Comparison of ENCODE assay signal across 9 cellular contexts in the genomic region with DNA sequence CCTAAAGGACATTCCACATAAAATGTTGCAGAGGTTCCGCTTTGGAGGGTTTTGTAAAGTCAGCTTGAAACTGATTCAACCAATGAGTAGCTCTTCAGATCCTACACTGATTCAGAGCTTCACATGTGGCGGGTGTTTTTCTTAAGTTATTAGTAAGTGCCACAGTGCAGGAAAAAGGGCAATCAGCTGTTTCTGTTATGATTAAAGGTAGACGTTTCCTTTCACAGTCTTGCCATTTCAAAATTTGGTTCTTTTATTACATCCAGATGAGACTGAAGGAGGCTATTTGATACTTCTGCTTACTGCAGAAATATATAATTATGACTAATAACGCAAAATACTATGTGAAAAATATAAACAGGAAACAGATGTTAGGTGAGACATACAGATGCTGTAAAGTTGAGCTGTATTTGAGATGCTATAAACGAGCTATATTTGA.
DNase-seq lines count a peak whose midpoint lies in the region; ATAC-seq and TF ChIP-seq lines count a peak whose summit lies in the region.
"Had no signal": no experiment of that assay in that cellular context is flagged by ENCODE, and none has a peak within 500 bp of the region (broad histone marks: within the 10 kb centered on the region; RNA-seq: fewer than 3 reads in every experiment).

No MANE protein-coding gene starts in this region.

- intact Hi-C loops in colonic mucosa (cut with DNase I) (no loop called here), right lobe of liver (cut with DNase I) (no loop called here)

- H3K9me3 ChIP-seq in colonic mucosa: no peaks in the 10 kb centered on the region
- no peaks in the 10 kb centered on the region for H3K9me3 ChIP-seq in right lobe of liver

- CTCF ChIA-PET in HEK293T (lab: Yijun Ruan, JAX): no interaction called here

- H3K27ac ChIP-seq in colonic mucosa (no peak overlapping the region), right lobe of liver (no peak overlapping the region)

- no peak for TF ChIP-seq POLR2A in right lobe of liver (IDR thresholded peaks at IDR 0.05)

- DNase-seq in EH (ENCODE audit: low read depth): peak; percentile 52
- DNase-seq in dermis blood vessel endothelial cell: peak; percentile 55
- no peak for DNase-seq in HEK293T (ENCODE audit: extremely low spot score)
- DNase-seq in colonic mucosa: no peak
- no peak for DNase-seq in right lobe of liver
- DNase-seq in NCI-H2081 (lab: John Stamatoyannopoulos, UW): no peak
- DNase-seq: caudate nucleus had no signal

- H3K4me3 ChIP-seq in colonic mucosa: no peak overlapping the region
- no peak overlapping the region for H3K4me3 ChIP-seq in right lobe of liver

- H3K36me3 ChIP-seq in colonic mucosa: no peaks in the 10 kb centered on the region
- H3K36me3 ChIP-seq in right lobe of liver: no peaks in the 10 kb centered on the region

- POLR2A ChIA-PET in HEK293T (lab: Yijun Ruan, JAX): no interaction called here

- no peak overlapping the region for H3K9ac ChIP-seq in colonic mucosa (ENCODE audit: low read depth in 2 of 2, low read length in 2 of 2)

- TF ChIP-seq CTCF in colonic mucosa (IDR thresholded peaks at IDR 0.05) (no peak), right lobe of liver (IDR thresholded peaks at IDR 0.05) (no peak)

- H3K27me3 ChIP-seq in colonic mucosa: no peaks in the 10 kb centered on the region
- no peaks in the 10 kb centered on the region for H3K27me3 ChIP-seq in right lobe of liver

- H3K4me1 ChIP-seq in colonic mucosa: no peaks in the 10 kb centered on the region
- no peaks in the 10 kb centered on the region for H3K4me1 ChIP-seq in right lobe of liver

- ATAC-seq in GM19395 (IDR thresholded peaks at IDR 0.05; ENCODE audit: unreplicated experiment): peak; percentile 87
- peak; percentile 83 for ATAC-seq in HG03064 (IDR thresholded peaks at IDR 0.05; ENCODE audit: low read depth, unreplicated experiment)
- no peak for ATAC-seq in right lobe of liver

- WGBS in right lobe of liver (ENCODE audit: insufficient coverage, low coverage, low lambda C conversion rate, missing lambda C conversion rate): 63% methylated on average over 4 of the region's 5 CpGs

TF ChIP-seq in HEK293T, 16 proteins besides CTCF, POLR2A, EP300 and RAD21:
- TF ChIP-seq NFRKB (IDR thresholded peaks at IDR 0.05) (no peak), BHLHE40 (IDR thresholded peaks at IDR 0.05; ENCODE audit: borderline replicate concordance) (no peak), FOXA1 (IDR thresholded peaks at IDR 0.05) (no peak), SP1 (IDR thresholded peaks at IDR 0.05) (no peak), TARDBP (IDR thresholded peaks at IDR 0.05) (no peak), SUZ12 (IDR thresholded peaks at IDR 0.05) (no peak), LEF1 (IDR thresholded peaks at IDR 0.05; ENCODE audit: borderline replicate concordance) (no peak), ELF4 (IDR thresholded peaks at IDR 0.05) (no peak), ZNF384 (IDR thresholded peaks at IDR 0.05) (no peak), CTBP1 (IDR thresholded peaks at IDR 0.05; ENCODE audit: borderline replicate concordance) (no peak)
TF ChIP-seq in HEK293T: peak in this region for 0.

Comparison
In these comparisons a context has a peak if more than half of its experiments do, and no peak if none do; other contexts are left out.
1. DNase-seq: peak in EH (single experiment) and dermis blood vessel endothelial cell (single experiment); none in HEK293T (single experiment), colonic mucosa (single experiment), right lobe of liver (0 of 3) and NCI-H2081 (0 of 2).
2. ATAC-seq: peak in GM19395 (single experiment) and HG03064 (single experiment); none in right lobe of liver (0 of 4).